In the genomic region with DNA sequence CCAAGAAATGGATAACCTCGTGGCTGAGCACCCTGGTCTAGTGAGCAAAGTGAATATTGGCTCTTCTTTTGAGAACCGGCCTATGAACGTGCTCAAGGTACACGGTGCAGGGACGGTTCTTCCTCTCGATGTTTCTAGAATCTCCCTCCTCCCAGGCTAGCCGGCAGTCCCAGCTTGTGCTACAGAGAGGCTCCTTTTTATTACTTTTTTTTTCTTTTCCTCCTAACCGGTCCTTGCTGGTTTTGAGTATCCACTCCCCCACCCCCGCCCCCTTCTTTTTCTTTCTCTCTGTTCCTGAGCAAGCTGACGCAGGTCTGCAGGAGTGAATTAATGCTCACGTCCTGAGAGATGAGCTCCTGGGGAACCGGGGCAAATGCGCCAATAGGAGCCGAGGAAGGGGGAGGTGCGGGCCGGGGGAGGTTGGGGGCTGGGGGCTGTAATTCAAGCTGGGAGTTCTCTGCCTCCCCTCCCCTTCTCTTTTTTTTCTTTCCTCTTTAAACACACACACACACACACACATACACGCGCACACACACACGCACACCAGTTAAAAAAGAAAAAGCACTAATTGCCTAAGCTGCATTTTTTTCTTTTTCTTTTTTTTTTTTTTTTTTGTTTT, we compare ENCODE assay signal across 8 cellular contexts. TPM values are rescaled to one million over a fixed set of nuclear protein-coding genes. Genes with fewer than 3 reads are reported as not detected.
A peak's percentile ranks its signal among the peaks of the same experiment; 100 is the strongest.
DNase-seq lines count a peak whose midpoint lies in the region; ATAC-seq and TF ChIP-seq lines count a peak whose summit lies in the region.
"Had no signal": no experiment of that assay in that cellular context is flagged by ENCODE, and none has a peak within 500 bp of the region (broad histone marks: within the 10 kb centered on the region; RNA-seq: fewer than 3 reads in every experiment).

No MANE protein-coding gene starts in this region.

- H3K9me2 ChIP-seq in SK-N-SH = no peaks in the 10 kb centered on the region

- no peak overlapping the region for H3K4me2 ChIP-seq in SK-N-SH
- H3K4me2 ChIP-seq: KMS-11 had no signal

- H3K27ac Mint-ChIP-seq in endodermal cell = peak overlapping the region; percentile 92

- H3K4me3 ChIP-seq in HUES64 (ENCODE audit: low read length) (peak overlapping the region; percentile 38), endodermal cell (ENCODE audit: low read length) (peak overlapping the region; percentile 32), neuron (ENCODE audit: low read length) (peak overlapping the region; percentile 9), SK-N-SH (ENCODE audit: low read depth in 2 of 2, low read length in 1 of 2) (no peak overlapping the region)

- 2% methylated on average over 17 of the region's 19 CpGs for WGBS in HUES64
- WGBS in endodermal cell (ENCODE audit: insufficient coverage in 1 of 2, insufficient read length in 1 of 2), 2 experiments = 6 to 11% methylated on average over 7 to 16 of the region's 19 CpGs
- 89% methylated on average over 19 of the region's 19 CpGs for WGBS in SK-N-SH (ENCODE audit: low lambda C conversion rate)

- TF ChIP-seq EP300 in SK-N-SH (IDR thresholded peaks at IDR 0.05; ENCODE audit: borderline replicate concordance in 1 of 2, low read depth in 1 of 2, low read length in 1 of 2) = no peak

- H3K27ac ChIP-seq in HUES64 (ENCODE audit: low read depth, low read length) = peak overlapping the region; percentile 97
- peak overlapping the region; percentile 97 for H3K27ac ChIP-seq in endodermal cell (ENCODE audit: low read depth, low read length)
- H3K27ac ChIP-seq in SK-N-SH (ENCODE audit: low read depth in 2 of 2, low read length in 1 of 2) = no peak overlapping the region
- H3K27ac ChIP-seq: KMS-11 had no signal

- ATAC-seq in HG03196 (IDR thresholded peaks at IDR 0.05; ENCODE audit: unreplicated experiment) = no peak

- no peaks in the 10 kb centered on the region for H3K79me2 ChIP-seq in SK-N-SH (ENCODE audit: insufficient read depth)

- peak overlapping the region; percentile 21 for H2AFZ ChIP-seq in neuron (ENCODE audit: low read depth, low read length)
- H2AFZ ChIP-seq in SK-N-SH (ENCODE audit: low read depth) = no peak overlapping the region

- peak overlapping the region; percentile 40 for H3K4me3 Mint-ChIP-seq in endodermal cell

- H3K36me3 ChIP-seq in HUES64 (ENCODE audit: insufficient read depth, low read length) = no peaks in the 10 kb centered on the region
- no peaks in the 10 kb centered on the region for H3K36me3 ChIP-seq in endodermal cell (ENCODE audit: control insufficient read depth, insufficient read depth, low read length)
- H3K36me3 ChIP-seq in neuron (ENCODE audit: insufficient read depth, low read length) = no peaks in the 10 kb centered on the region
- H3K36me3 ChIP-seq in SK-N-SH (replicated peaks in 1 of 2; ENCODE audit: control insufficient read depth in 1 of 2, insufficient read depth in 2 of 2, low read length in 1 of 2) = no peaks in the 10 kb centered on the region

- H3K36me3 Mint-ChIP-seq in endodermal cell (ENCODE audit: low read depth) = no peaks in the 10 kb centered on the region

- TF ChIP-seq CTCF in endodermal cell (conservative IDR thresholded peaks at IDR 0.05) (no peak), SK-N-SH (IDR thresholded peaks at IDR 0.05) (no peak)

- H3K4me1 ChIP-seq in HUES64 (ENCODE audit: insufficient read depth, low read length) = peaks cover 48% of the 10 kb centered on the region
- H3K4me1 ChIP-seq in endodermal cell (ENCODE audit: control insufficient read depth, insufficient read depth, low read length) = peaks cover 11% of the 10 kb centered on the region
- peaks cover 28% of the 10 kb centered on the region for H3K4me1 ChIP-seq in neuron (ENCODE audit: insufficient read depth, low read length)
- peaks cover 0 to under 1% of the 10 kb centered on the region in 2 experiments; a peak in 3 of 4 replicates for H3K4me1 ChIP-seq in SK-N-SH (ENCODE audit: control insufficient read depth in 1 of 2, insufficient read depth in 2 of 2, low read depth in 1 of 2, low read length in 1 of 2)

- POLR2A ChIA-PET in SK-N-SH (lab: Yijun Ruan, JAX) = no interaction called here

- H4K20me1 ChIP-seq in SK-N-SH (ENCODE audit: insufficient read depth) = no peaks in the 10 kb centered on the region

- TF ChIP-seq RAD21 in SK-N-SH (IDR thresholded peaks at IDR 0.05; ENCODE audit: low read length) = no peak

- H3K4me1 Mint-ChIP-seq in endodermal cell = peaks cover 43% of the 10 kb centered on the region

- H3K27me3 ChIP-seq in HUES64 (ENCODE audit: insufficient read depth, low read length) (no peaks in the 10 kb centered on the region), endodermal cell (ENCODE audit: control insufficient read depth, insufficient read depth, low read length, poor library complexity, severe bottlenecking) (no peaks in the 10 kb centered on the region), neuron (ENCODE audit: insufficient read depth, low read length) (no peaks in the 10 kb centered on the region), SK-N-SH (ENCODE audit: insufficient read depth) (no peaks in the 10 kb centered on the region)

- peak; percentile 96 for DNase-seq in NCI-H82 (lab: John Stamatoyannopoulos, UW)
- DNase-seq in endodermal cell = peak; percentile 92
- no peak for DNase-seq in SK-N-SH
- DNase-seq in RKO (ENCODE audit: low spot score) = no peak

- peaks cover 4% of the 10 kb centered on the region for H3K27me3 Mint-ChIP-seq in endodermal cell (ENCODE audit: insufficient read depth)

- CTCF ChIA-PET in SK-N-SH (lab: Yijun Ruan, JAX) = interaction anchor here (1.3 to 3.5 kb wide), 5 partner anchors 10 to 448 kb away, joined by 3 to 12 read pairs (median 3); no protein-coding TSS in a partner anchor

- H3K9me3 Mint-ChIP-seq in endodermal cell = no peaks in the 10 kb centered on the region

- H3K9ac ChIP-seq in HUES64 (ENCODE audit: low read depth, low read length) (peak overlapping the region; percentile 85), endodermal cell (ENCODE audit: extremely low read depth, low read length, poor library complexity, severe bottlenecking) (peak overlapping the region; percentile 28), SK-N-SH (no peak overlapping the region)
- H3K9ac ChIP-seq: KMS-11 had no signal

- H3K9me3 ChIP-seq in HUES64 (ENCODE audit: insufficient read depth, low read depth, low read length) (no peaks in the 10 kb centered on the region), endodermal cell (ENCODE audit: control insufficient read depth, low read length) (no peaks in the 10 kb centered on the region), neuron (ENCODE audit: low read length) (peaks cover 1% of the 10 kb centered on the region), SK-N-SH (no peaks in the 10 kb centered on the region)

- no peaks in the 10 kb centered on the region for H3F3A ChIP-seq in SK-N-SH (replicated peaks; ENCODE audit: insufficient read depth)

TF ChIP-seq in SK-N-SH, 30 proteins besides CTCF, POLR2A, EP300 and RAD21:
- no peak for TF ChIP-seq YY1 (IDR thresholded peaks at IDR 0.05; ENCODE audit: low read depth)
- no peak for TF ChIP-seq FOXM1 (IDR thresholded peaks at IDR 0.05; ENCODE audit: low read depth)
- no peak for TF ChIP-seq FOSL2 (IDR thresholded peaks at IDR 0.05; ENCODE audit: borderline replicate concordance, low read depth)
- TF ChIP-seq MXI1 (IDR thresholded peaks at IDR 0.05; ENCODE audit: low read depth, low read length) = no peak
- TF ChIP-seq MAX (IDR thresholded peaks at IDR 0.05; ENCODE audit: low read depth) = no peak
- TF ChIP-seq TCF12 (IDR thresholded peaks at IDR 0.05) = no peak
- TF ChIP-seq GABPA (IDR thresholded peaks at IDR 0.05; ENCODE audit: low read depth) = no peak
- TF ChIP-seq SIN3A (IDR thresholded peaks at IDR 0.05; ENCODE audit: borderline replicate concordance, low read depth, low read length) = no peak
- TF ChIP-seq ELF1 (IDR thresholded peaks at IDR 0.05) = no peak
- TF ChIP-seq, protein P1, sequence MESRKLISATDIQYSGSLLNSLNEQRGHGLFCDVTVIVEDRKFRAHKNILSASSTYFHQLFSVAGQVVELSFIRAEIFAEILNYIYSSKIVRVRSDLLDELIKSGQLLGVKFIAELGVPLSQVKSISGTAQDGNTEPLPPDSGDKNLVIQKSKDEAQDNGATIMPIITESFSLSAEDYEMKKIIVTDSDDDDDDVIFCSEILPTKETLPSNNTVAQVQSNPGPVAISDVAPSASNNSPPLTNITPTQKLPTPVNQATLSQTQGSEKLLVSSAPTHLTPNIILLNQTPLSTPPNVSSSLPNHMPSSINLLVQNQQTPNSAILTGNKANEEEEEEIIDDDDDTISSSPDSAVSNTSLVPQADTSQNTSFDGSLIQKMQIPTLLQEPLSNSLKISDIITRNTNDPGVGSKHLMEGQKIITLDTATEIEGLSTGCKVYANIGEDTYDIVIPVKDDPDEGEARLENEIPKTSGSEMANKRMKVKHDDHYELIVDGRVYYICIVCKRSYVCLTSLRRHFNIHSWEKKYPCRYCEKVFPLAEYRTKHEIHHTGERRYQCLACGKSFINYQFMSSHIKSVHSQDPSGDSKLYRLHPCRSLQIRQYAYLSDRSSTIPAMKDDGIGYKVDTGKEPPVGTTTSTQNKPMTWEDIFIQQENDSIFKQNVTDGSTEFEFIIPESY (IDR thresholded peaks at IDR 0.05; ENCODE audit: borderline replicate concordance, low read depth) = no peak
- no peak for TF ChIP-seq TEAD4 (IDR thresholded peaks at IDR 0.05; ENCODE audit: borderline replicate concordance, insufficient read depth)

RNA-seq across cellular contexts. Expression of gene CPA2, which starts 6.5 kb away (rescaled TPM):
- 0.50 TPM for polyA plus RNA-seq in HUES64 (2013, experiment 1 of 2)
- not detected for polyA plus RNA-seq in HUES64 (2013, experiment 2 of 2)
- total RNA-seq in endodermal cell = under 1 TPM; 0.40 to 0.66 TPM
- polyA plus RNA-seq in endodermal cell (2013, experiment 1 of 2) = 0.75 TPM
- 0.79 TPM for polyA plus RNA-seq in endodermal cell (2013, experiment 2 of 2)
- 0.03 TPM in 1 of 2 replicates, not detected in the other for polyA plus RNA-seq in SK-N-SH (2012; rRNA removed)
- 0.04 TPM in 1 of 2 replicates, not detected in the other for polyA plus RNA-seq in SK-N-SH (2012; cell fraction: cytosol; rRNA removed)
- 0.05 TPM in 1 of 2 replicates, not detected in the other for polyA plus RNA-seq in SK-N-SH (2012; cell fraction: nucleus; rRNA removed)

RNA-seq across cellular contexts. Expression of gene CPA4, which starts 19.8 kb away (rescaled TPM):
- not detected for polyA plus RNA-seq in HUES64 (2013, experiment 1 of 2)
- polyA plus RNA-seq in HUES64 (2013, experiment 2 of 2) = 0.44 TPM
- not detected for total RNA-seq in endodermal cell
- 0.78 TPM for polyA plus RNA-seq in endodermal cell (2013, experiment 1 of 2)
- polyA plus RNA-seq in endodermal cell (2013, experiment 2 of 2) = 0.37 TPM
- polyA plus RNA-seq in SK-N-SH (2012; rRNA removed) = 176 and 243 TPM in 2 replicates
- 108 and 129 TPM in 2 replicates for polyA plus RNA-seq in SK-N-SH (2012; cell fraction: cytosol; rRNA removed)
- polyA plus RNA-seq in SK-N-SH (2012; cell fraction: nucleus; rRNA removed) = 529 and 562 TPM in 2 replicates

Comparison
In these comparisons a context has a peak if more than half of its experiments do, and no peak if none do; other contexts are left out.
1. H3K27ac ChIP-seq: peak in HUES64 (single experiment) and endodermal cell (single experiment); none in SK-N-SH (0 of 2).
2. H3K4me3 ChIP-seq: peak in HUES64 (single experiment), endodermal cell (single experiment) and neuron (single experiment); none in SK-N-SH (0 of 2).
3. DNase-seq: peak in NCI-H82 (single experiment) and endodermal cell (single experiment); none in SK-N-SH (single experiment) and RKO (single experiment).